ENCODE assay signal across 26 cellular contexts in the genomic region with DNA sequence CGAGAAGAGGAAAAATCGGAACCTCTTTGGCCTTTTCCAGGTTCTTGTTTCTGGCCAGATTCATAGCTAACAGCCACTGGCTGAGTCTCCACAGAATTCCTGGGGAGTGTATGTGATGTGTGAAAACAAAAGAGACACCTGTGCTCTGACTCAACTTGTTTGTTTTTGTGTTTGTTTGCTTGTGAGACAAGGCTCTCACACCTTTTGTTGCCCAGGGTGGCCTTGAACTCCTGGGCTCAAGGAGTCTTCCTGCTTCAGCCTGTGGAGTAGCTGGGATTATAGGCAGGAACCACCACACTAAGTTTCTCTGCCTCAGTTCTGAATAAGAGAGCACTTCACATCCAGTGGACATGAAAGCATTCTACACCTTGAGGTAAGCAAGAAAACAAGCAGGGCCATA. TPM values are rescaled to one million over a fixed set of nuclear protein-coding genes. Genes with fewer than 3 reads are reported as not detected.
DNase-seq lines count a peak whose midpoint lies in the region; ATAC-seq, FAIRE-seq and TF ChIP-seq lines count a peak whose summit lies in the region.
"Had no signal": no experiment of that assay in that cellular context is flagged by ENCODE, and none has a peak within 500 bp of the region (broad histone marks: within the 10 kb centered on the region; RNA-seq: fewer than 3 reads in every experiment).

No MANE protein-coding gene starts in this region.

- H2BK20ac ChIP-seq in H1 (ENCODE audit: low read length) = no peak overlapping the region

- intact Hi-C loops in Right ventricle myocardium inferior (cut with DNase I) = no loop called here

- H2BK120ac ChIP-seq in H1 (replicated peaks; ENCODE audit: low read depth, low read length) (no peak overlapping the region), neuronal stem cell (ENCODE audit: low read depth, low read length) (no peak overlapping the region)

- 90% methylated on average over 2 of the region's 2 CpGs for WGBS in HUES64
- 82% methylated on average over 2 of the region's 2 CpGs; no CpG with 5 or more reads in 1 of the 2 experiments for WGBS in H1 (ENCODE audit: extremely low coverage in 1 of 2, insufficient coverage in 1 of 2, insufficient read length in 1 of 2, insufficient replicate concordance in 2 of 2, low coverage in 1 of 2, low lambda C conversion rate in 2 of 2, missing lambda C conversion rate in 1 of 2), 2 experiments
- no CpG with 5 or more reads among the region's 2 CpGs for WGBS in neuronal stem cell (ENCODE audit: extremely low coverage in 2 of 2, insufficient read length in 2 of 2, insufficient replicate concordance in 1 of 2), 2 donors

- H4K5ac ChIP-seq in H1 (ENCODE audit: insufficient read length, low read depth, low read length) = no peak overlapping the region

- no peaks in the 10 kb centered on the region for H3K23me2 ChIP-seq in H1 (ENCODE audit: low read depth, low read length)

- H3K27ac Mint-ChIP-seq in stimulated activated naive B cell treated with anti-CD40 and anti-IgM and Interleukin-4, amounts not matched to agents 10 μg/mL and 1 μg/mL and 100 μg/mL, for 72 hours = peak overlapping the region; percentile 51
- H3K27ac Mint-ChIP-seq: CD4-positive, alpha-beta T cell had no signal

- no peaks in the 10 kb centered on the region for H3K9me3 Mint-ChIP-seq in stimulated activated naive B cell treated with anti-CD40 and anti-IgM and Interleukin-4, amounts not matched to agents 10 μg/mL and 1 μg/mL and 100 μg/mL, for 72 hours

- H3K4me2 ChIP-seq in H1 (ENCODE audit: insufficient read depth in 1 of 2, low read depth in 2 of 2, low read length in 2 of 2) (no peak overlapping the region; a peak in 1 of 4 replicates), neuronal stem cell (ENCODE audit: insufficient read depth, low read length, poor library complexity, severe bottlenecking) (no peak overlapping the region)
- H3K4me2 ChIP-seq: SK-N-SH had no signal

- H3K36me3 Mint-ChIP-seq in stimulated activated naive B cell treated with anti-CD40 and anti-IgM and Interleukin-4, amounts not matched to agents 10 μg/mL and 1 μg/mL and 100 μg/mL, for 72 hours = no peaks in the 10 kb centered on the region

- no peak overlapping the region for H3K4me3 Mint-ChIP-seq in stimulated activated naive B cell treated with anti-CD40 and anti-IgM and Interleukin-4, amounts not matched to agents 10 μg/mL and 1 μg/mL and 100 μg/mL, for 72 hours
- H3K4me3 Mint-ChIP-seq: CD4-positive, alpha-beta T cell had no signal

- H3K4me1 Mint-ChIP-seq in stimulated activated naive B cell treated with anti-CD40 and anti-IgM and Interleukin-4, amounts not matched to agents 10 μg/mL and 1 μg/mL and 100 μg/mL, for 72 hours = peaks cover 16 to 23% of the 10 kb centered on the region in 2 donors

- H4K91ac ChIP-seq in H1 (replicated peaks; ENCODE audit: insufficient read length, low read length) (no peak overlapping the region), neuronal stem cell (ENCODE audit: low read depth, low read length, poor library complexity) (no peak overlapping the region)

- 0 out of 2 replicates have a peak overlapping the region, but pooled peaks have one; percentile 46 for H2AK5ac ChIP-seq in H1 (ENCODE audit: low read depth, low read length)
- no peak overlapping the region for H2AK5ac ChIP-seq in neuronal stem cell (ENCODE audit: low read depth, low read length)

- H3K79me1 ChIP-seq in H1 (ENCODE audit: low read depth, low read length) (no peaks in the 10 kb centered on the region), neuronal stem cell (ENCODE audit: low read depth, low read length) (no peaks in the 10 kb centered on the region)

- CTCF ChIA-PET in H1 (lab: Charles Lee; ENCODE audit: partially characterized antibody) = interaction anchor here (1.7 kb wide), 1 partner anchor 9 kb away, joined by 4 read pairs; no protein-coding TSS in a partner anchor

- no peak overlapping the region; the same call in 1 of the 2 replicates for H2BK5ac ChIP-seq in H1 (ENCODE audit: low read depth, low read length)
- H2BK5ac ChIP-seq in neuronal stem cell (ENCODE audit: low read length) = no peak overlapping the region

- no peak for TF ChIP-seq RAD21 in H1 (IDR thresholded peaks at IDR 0.05 in 1 of 2, conservative IDR thresholded peaks at IDR 0.05 in 1 of 2; ENCODE audit: low read depth in 2 of 2, low read length in 2 of 2)

- H3K9me3 ChIP-seq in right atrium auricular region (no peaks in the 10 kb centered on the region), HUES64 (ENCODE audit: insufficient read depth, low read depth, low read length) (no peaks in the 10 kb centered on the region), H1 (ENCODE audit: insufficient read depth in 2 of 2, low read depth in 1 of 2, low read length in 1 of 2) (no peaks in the 10 kb centered on the region; a peak in 1 of 4 replicates), neuronal stem cell (replicated peaks in 1 of 2; ENCODE audit: control insufficient read depth in 2 of 2, insufficient read depth in 1 of 2, low read depth in 1 of 2, low read length in 2 of 2) (no peaks in the 10 kb centered on the region)
- H3K9me3 ChIP-seq: MG63, SK-N-SH had no signal

- H3K79me2 ChIP-seq in H1 (ENCODE audit: control insufficient read depth in 1 of 2, insufficient read depth in 2 of 2, low read length in 2 of 2) = no peaks in the 10 kb centered on the region

- TF ChIP-seq EP300 in H1 (IDR thresholded peaks at IDR 0.05; ENCODE audit: borderline replicate concordance in 1 of 2, low read depth in 2 of 2, low read length in 2 of 2) = no peak

- no peaks in the 10 kb centered on the region for H3K27me3 Mint-ChIP-seq in stimulated activated naive B cell treated with anti-CD40 and anti-IgM and Interleukin-4, amounts not matched to agents 10 μg/mL and 1 μg/mL and 100 μg/mL, for 72 hours
- H3K27me3 Mint-ChIP-seq: CD4-positive, alpha-beta T cell had no signal

- H3K4ac ChIP-seq in H1 (replicated peaks; ENCODE audit: insufficient read length, low read depth, low read length) = no peak overlapping the region
- H3K4ac ChIP-seq in neuronal stem cell (ENCODE audit: low read length) = no peak overlapping the region

- H4K20me1 ChIP-seq in H1 (replicated peaks in 1 of 2; ENCODE audit: control insufficient read depth in 1 of 2, insufficient read depth in 2 of 2, low read length in 2 of 2) = no peaks in the 10 kb centered on the region

- no peak for TF ChIP-seq POLR2A in H1 (IDR thresholded peaks at IDR 0.05; ENCODE audit: control extremely low read depth in 1 of 2, low read depth in 2 of 2, low read length in 2 of 2)

- ATAC-seq in Right ventricle myocardium inferior (no peak), GM21515 (IDR thresholded peaks at IDR 0.05; ENCODE audit: unreplicated experiment) (no peak)
- ATAC-seq in stimulated activated naive B cell treated with anti-CD40 and anti-IgM and Interleukin-4, amounts not matched to agents 10 μg/mL and 1 μg/mL and 100 μg/mL, for 72 hours (replicated peaks) = no peak

- no peaks in the 10 kb centered on the region for H3K4me1 ChIP-seq in right atrium auricular region
- peaks cover 33% of the 10 kb centered on the region for H3K4me1 ChIP-seq in HUES64 (ENCODE audit: insufficient read depth, low read length)
- H3K4me1 ChIP-seq in H1 (replicated peaks in 1 of 4; ENCODE audit: control insufficient read depth in 3 of 4, insufficient read depth in 4 of 4, low read length in 3 of 4) = peaks cover 2 to 18% (median 9%) of the 10 kb centered on the region in 4 experiments; a peak in 5 of 7 replicates
- no peaks in the 10 kb centered on the region for H3K4me1 ChIP-seq in neuronal stem cell (ENCODE audit: control insufficient read depth in 2 of 2, insufficient read depth in 1 of 2, low read depth in 1 of 2, low read length in 2 of 2)

- H3K27ac ChIP-seq in right atrium auricular region (no peak overlapping the region), HUES64 (ENCODE audit: low read depth, low read length) (peak overlapping the region; percentile 68; the same call in 1 of the 2 replicates), H1 (ENCODE audit: low read depth, low read length) (no peak overlapping the region), neuronal stem cell (replicated peaks; ENCODE audit: low read length) (no peak overlapping the region)
- H3K27ac ChIP-seq: GM23248 had no signal

- TF ChIP-seq CTCF in right atrium auricular region (IDR thresholded peaks at IDR 0.05) (no peak), H1 (IDR thresholded peaks at IDR 0.05; ENCODE audit: control extremely low read depth in 1 of 3, insufficient read depth in 1 of 3, low read depth in 1 of 3, low read length in 3 of 3) (no peak)

- H3K27me3 ChIP-seq in right atrium auricular region = no peaks in the 10 kb centered on the region
- no peaks in the 10 kb centered on the region for H3K27me3 ChIP-seq in HUES64 (ENCODE audit: insufficient read depth, low read length)
- no peaks in the 10 kb centered on the region; a peak in 1 of 7 replicates for H3K27me3 ChIP-seq in H1 (replicated peaks in 1 of 4; ENCODE audit: control insufficient read depth in 3 of 4, extremely low read depth in 1 of 4, insufficient read depth in 3 of 4, low read length in 3 of 4)
- H3K27me3 ChIP-seq in neuronal stem cell (ENCODE audit: control insufficient read depth in 3 of 3, insufficient read depth in 3 of 3, low read depth in 1 of 3, low read length in 3 of 3) = no peaks in the 10 kb centered on the region
- H3K27me3 ChIP-seq: MG63 had no signal

- peak; percentile 11 for DNase-seq in right atrium auricular region (ENCODE audit: low spot score)
- no peak for DNase-seq in Right ventricle myocardium inferior (ENCODE audit: missing footprints)
- no peak for DNase-seq in H1 (ENCODE audit: low read depth in 1 of 2, low spot score in 2 of 2)
- DNase-seq in stimulated activated naive B cell treated with anti-CD40 and anti-IgM and Interleukin-4, amounts not matched to agents 10 μg/mL and 1 μg/mL and 100 μg/mL, for 72 hours = no peak
- no peak for DNase-seq in putamen (ENCODE audit: low spot score)
- DNase-seq in neuronal stem cell (ENCODE audit: low spot score) = no peak
- DNase-seq: Calu3; CD4-positive, alpha-beta T cell; DMS79; GM23248; IMR-90; Kasumi-1; MG63; NCI-H1048; NCI-H1436; NCI-H1930; OCI-M1; SHP77 treated with DMSO at 0.1 percent for 48 hours; SK-N-SH; T-helper 1 cell had no signal

- no peak overlapping the region for H3K23ac ChIP-seq in H1 (ENCODE audit: insufficient read length)
- no peak overlapping the region for H3K23ac ChIP-seq in neuronal stem cell (ENCODE audit: low read depth, low read length, poor library complexity)

- H3K18ac ChIP-seq in H1 (ENCODE audit: extremely low read depth, low read length) = peak overlapping the region; percentile 10; the same call in 1 of the 2 replicates
- no peak overlapping the region for H3K18ac ChIP-seq in neuronal stem cell (ENCODE audit: low read length)

- H2BK15ac ChIP-seq in H1 (ENCODE audit: low read length) = no peak overlapping the region
- no peak overlapping the region for H2BK15ac ChIP-seq in neuronal stem cell (ENCODE audit: low read length)

- H3K4me3 ChIP-seq in right atrium auricular region = no peak overlapping the region
- H3K4me3 ChIP-seq in HUES64 (ENCODE audit: low read length) = no peak overlapping the region
- H3K4me3 ChIP-seq in H1 (ENCODE audit: extremely low read depth in 1 of 4, insufficient read depth in 2 of 4, low read depth in 3 of 4, low read length in 4 of 4) = no peak overlapping the region
- H3K4me3 ChIP-seq in neuronal stem cell (ENCODE audit: low read length in 2 of 2) = no peak overlapping the region
- H3K4me3 ChIP-seq: GM23248, MG63 had no signal

- H3K9ac ChIP-seq in HUES64 (ENCODE audit: low read depth, low read length) = no peak overlapping the region
- no peak overlapping the region for H3K9ac ChIP-seq in H1 (replicated peaks in 1 of 4; ENCODE audit: extremely low read depth in 1 of 4, low read depth in 3 of 4, low read length in 3 of 4)
- H3K9ac ChIP-seq in neuronal stem cell (ENCODE audit: low read depth, low read length, poor library complexity) = no peak overlapping the region
- H3K9ac ChIP-seq: GM23248, SK-N-SH had no signal

- no peaks in the 10 kb centered on the region for H3K36me3 ChIP-seq in right atrium auricular region
- H3K36me3 ChIP-seq in HUES64 (ENCODE audit: insufficient read depth, low read length) = no peaks in the 10 kb centered on the region
- H3K36me3 ChIP-seq in H1 (ENCODE audit: control insufficient read depth in 2 of 4, insufficient read depth in 4 of 4, low read length in 3 of 4) = no peaks in the 10 kb centered on the region
- H3K36me3 ChIP-seq in neuronal stem cell (replicated peaks in 1 of 2; ENCODE audit: control insufficient read depth in 2 of 2, insufficient read depth in 2 of 2, low read length in 2 of 2) = no peaks in the 10 kb centered on the region
- H3K36me3 ChIP-seq: MG63 had no signal

- H4K8ac ChIP-seq in H1 (ENCODE audit: extremely low read depth, insufficient read depth, low read length) (no peak overlapping the region), neuronal stem cell (ENCODE audit: low read depth, low read length) (no peak overlapping the region)

- no peak overlapping the region for H3K56ac ChIP-seq in H1 (replicated peaks; ENCODE audit: insufficient read length, low read depth, low read length)

- no peak for FAIRE-seq in H1 (lab: Jason Lieb, UNC)

- H2BK12ac ChIP-seq in H1 (ENCODE audit: low read depth, low read length) = peak overlapping the region; percentile 44; the same call in 1 of the 2 replicates
- no peak overlapping the region for H2BK12ac ChIP-seq in neuronal stem cell (ENCODE audit: low read length)

- POLR2A ChIA-PET in H1 (lab: Charles Lee; ENCODE audit: partially characterized antibody) = no interaction called here

- H3K14ac ChIP-seq in H1 (ENCODE audit: insufficient read length) = no peak overlapping the region
- no peak overlapping the region for H3K14ac ChIP-seq in neuronal stem cell (ENCODE audit: low read length)

- H2AFZ ChIP-seq in H1 (ENCODE audit: low read length) = peak overlapping the region; percentile 16
- H2AFZ ChIP-seq in neuronal stem cell (ENCODE audit: low read length) = no peak overlapping the region
- H2AFZ ChIP-seq: GM23248 had no signal

RNA-seq across cellular contexts. Expression of gene MFAP5, which starts 22.7 kb away (rescaled TPM):
- total RNA-seq in right atrium auricular region (100 to 1,000 TPM in 1 of 2 donors, 10 to 100 TPM in 1; 22.1 to 104 TPM), Right ventricle myocardium inferior (56.0 TPM)
- 0.85 TPM for polyA plus RNA-seq in HUES64 (2013, experiment 1 of 2)
- polyA plus RNA-seq in HUES64 (2013, experiment 2 of 2) = 1.1 TPM
- 0.86 TPM in 1 of 2 replicates, not detected in the other for total RNA-seq in H1 (2021; fragmentation: NEBNext Ultra II Directional; extraction: Animal tissue kit (Norgen Biotek cat#: 25700))
- polyA plus RNA-seq in H1 (2011; rRNA removed) = 0.46 and 0.60 TPM in 2 replicates
- polyA plus RNA-seq in H1 (2011; cell fraction: cytosol; rRNA removed) = 0.34 TPM
- polyA plus RNA-seq in H1 (2011; cell fraction: nucleus; rRNA removed) = 0.44 TPM
- 0.35 to 0.64 TPM (median 0.52 TPM) in 3 of 4 replicates, not detected in the other for polyA plus RNA-seq in H1 (2012, experiment 1 of 2)
- not detected for polyA plus RNA-seq in H1 (2012, experiment 2 of 2)
- polyA plus RNA-seq in H1 (2013, experiment 1 of 2) = 0.85 TPM
- 1.1 TPM for polyA plus RNA-seq in H1 (2013, experiment 2 of 2)
- 0.98 and 2.0 TPM in 2 replicates for polyA minus RNA-seq in H1 (2011; rRNA and poly(A)+ RNA removed)
- polyA minus RNA-seq in H1 (2011; cell fraction: cytosol; rRNA and poly(A)+ RNA removed) = not detected
- 2.5 TPM for polyA minus RNA-seq in H1 (2011; cell fraction: nucleus; rRNA and poly(A)+ RNA removed)
- 0.75 TPM for polyA plus RNA-seq in neuronal stem cell (2013, experiment 1 of 2)
- 0.91 TPM for polyA plus RNA-seq in neuronal stem cell (2013, experiment 2 of 2)
- total RNA-seq: Calu3; CD4-positive, alpha-beta T cell; NCI-H460; RPMI7951 had no signal

RNA-seq across cellular contexts. Expression of gene AICDA, which starts 27.3 kb away (rescaled TPM):
- under 1 TPM in 1 of 2 donors, not detected in 1; 0.12 TPM for total RNA-seq in right atrium auricular region
- 0.08 TPM for total RNA-seq in Right ventricle myocardium inferior
- polyA plus RNA-seq in HUES64 (2013, experiment 1 of 2) = 0.10 TPM
- not detected for polyA plus RNA-seq in HUES64 (2013, experiment 2 of 2)
- total RNA-seq in H1 (2021; fragmentation: NEBNext Ultra II Directional; extraction: Animal tissue kit (Norgen Biotek cat#: 25700)) = not detected in 2 replicates
- not detected in 2 replicates for polyA plus RNA-seq in H1 (2011; rRNA removed)
- not detected for polyA plus RNA-seq in H1 (2011; cell fraction: cytosol; rRNA removed)
- polyA plus RNA-seq in H1 (2011; cell fraction: nucleus; rRNA removed) = not detected
- polyA plus RNA-seq in H1 (2012, experiment 1 of 2) = 0.10 TPM in 1 of 4 replicates, not detected in the others
- not detected for polyA plus RNA-seq in H1 (2012, experiment 2 of 2)
- polyA plus RNA-seq in H1 (2013, experiment 1 of 2) = 0.08 TPM
- polyA plus RNA-seq in H1 (2013, experiment 2 of 2) = 0.07 TPM
- not detected in 2 replicates for polyA minus RNA-seq in H1 (2011; rRNA and poly(A)+ RNA removed)
- polyA minus RNA-seq in H1 (2011; cell fraction: cytosol; rRNA and poly(A)+ RNA removed) = not detected
- not detected for polyA minus RNA-seq in H1 (2011; cell fraction: nucleus; rRNA and poly(A)+ RNA removed)
- polyA plus RNA-seq in neuronal stem cell (2013, experiment 1 of 2) = not detected
- not detected for polyA plus RNA-seq in neuronal stem cell (2013, experiment 2 of 2)
- total RNA-seq: A172; Calu3; CD4-positive, alpha-beta T cell; GM23248; IMR-90; NCI-H460; RPMI7951 had no signal
- polyA plus RNA-seq: BJ, GM23248, IMR-90, SK-N-SH had no signal

RNA-seq across cellular contexts. Expression of gene RIMKLB, which starts 57.9 kb away (rescaled TPM):
- 10 to 100 TPM in 1 of 2 donors, 1 to 10 TPM in 1; 9.7 to 10.7 TPM for total RNA-seq in right atrium auricular region
- 12.5 TPM for total RNA-seq in Right ventricle myocardium inferior
- polyA plus RNA-seq in HUES64 (2013, experiment 1 of 2) = 45.0 TPM
- 47.2 TPM for polyA plus RNA-seq in HUES64 (2013, experiment 2 of 2)
- 75.7 and 78.2 TPM in 2 replicates for total RNA-seq in H1 (2021; fragmentation: NEBNext Ultra II Directional; extraction: Animal tissue kit (Norgen Biotek cat#: 25700))
- polyA plus RNA-seq in H1 (2011; rRNA removed) = 37.8 and 38.0 TPM in 2 replicates
- 66.4 TPM for polyA plus RNA-seq in H1 (2011; cell fraction: cytosol; rRNA removed)
- 111 TPM for polyA plus RNA-seq in H1 (2011; cell fraction: nucleus; rRNA removed)
- polyA plus RNA-seq in H1 (2012, experiment 1 of 2) = 74.3 to 134 TPM (median 89.9 TPM) in 4 replicates
- polyA plus RNA-seq in H1 (2012, experiment 2 of 2) = 7.8 TPM
- 98.9 TPM for polyA plus RNA-seq in H1 (2013, experiment 1 of 2)
- polyA plus RNA-seq in H1 (2013, experiment 2 of 2) = 80.9 TPM
- polyA minus RNA-seq in H1 (2011; rRNA and poly(A)+ RNA removed) = 95.2 and 103 TPM in 2 replicates
- 46.0 TPM for polyA minus RNA-seq in H1 (2011; cell fraction: cytosol; rRNA and poly(A)+ RNA removed)
- polyA minus RNA-seq in H1 (2011; cell fraction: nucleus; rRNA and poly(A)+ RNA removed) = 103 TPM
- polyA plus RNA-seq in neuronal stem cell (2013, experiment 1 of 2) = 53.6 TPM
- polyA plus RNA-seq in neuronal stem cell (2013, experiment 2 of 2) = 54.5 TPM

Comparison
In these comparisons a context has a peak if more than half of its experiments do, and no peak if none do; other contexts are left out.
1. RNA of gene MFAP5, which starts 22.7 kb away (total RNA-seq): 22.1 to 104 TPM in right atrium auricular region and 56.0 TPM in Right ventricle myocardium inferior (single experiment); 0.86 TPM in H1; every median in the first group is over 10 times any median in the second.